9 cellular contexts compared by ENCODE assay signal in genomic region chr1:51548986-51549619, GRCh38. TPM values are rescaled to one million over a fixed set of nuclear protein-coding genes. Genes with fewer than 3 reads are reported as not detected.
DNase-seq lines count a peak whose midpoint lies in the region; ATAC-seq and TF ChIP-seq lines count a peak whose summit lies in the region.
"Had no signal": no experiment of that assay in that cellular context is flagged by ENCODE, and none has a peak within 500 bp of the region (broad histone marks: within the 10 kb centered on the region; RNA-seq: fewer than 3 reads in every experiment).

No MANE protein-coding gene starts in this region.

- H3K27ac Mint-ChIP-seq in activated T-cell treated with anti-CD3 and anti-CD28 coated beads, Interleukin-2, amount 50 U/mL, for 72 hours, result peak overlapping the region; percentile 47

- no peak for ATAC-seq in activated T-cell treated with anti-CD3 and anti-CD28 coated beads, Interleukin-2, amount 50 U/mL, for 72 hours (replicated peaks in 1 of 2)
- no peak for ATAC-seq in activated T-cell treated with anti-CD3 and anti-CD28 coated beads, Interleukin-2, amount 50 U/mL, for 4 hours
- ATAC-seq in GM18517 (IDR thresholded peaks at IDR 0.05; ENCODE audit: unreplicated experiment), result no peak

- TF ChIP-seq CTCF in NB4 (IDR thresholded peaks at IDR 0.05; ENCODE audit: low read depth, low read length), result no peak
- no peak for TF ChIP-seq CTCF in choroid plexus epithelial cell (conservative IDR thresholded peaks at IDR 0.05; ENCODE audit: low read depth, low read length)
- no peak for TF ChIP-seq CTCF in GM13977 (IDR thresholded peaks at IDR 0.05; ENCODE audit: extremely low read depth, insufficient read depth, missing control alignments)

- H3K9me3 Mint-ChIP-seq in activated T-cell treated with anti-CD3 and anti-CD28 coated beads, Interleukin-2, amount 50 U/mL, for 72 hours, result peaks cover 0 to 2% of the 10 kb centered on the region in 2 donors
- H3K9me3 Mint-ChIP-seq in activated T-cell treated with anti-CD3 and anti-CD28 coated beads, Interleukin-2, amount 50 U/mL, for 4 hours, result no peaks in the 10 kb centered on the region

- H3K36me3 Mint-ChIP-seq in activated T-cell treated with anti-CD3 and anti-CD28 coated beads, Interleukin-2, amount 50 U/mL, for 72 hours (ENCODE audit: insufficient read depth in 2 of 2), result peaks cover 0 to 4% of the 10 kb centered on the region in 2 donors
- H3K36me3 Mint-ChIP-seq in activated T-cell treated with anti-CD3 and anti-CD28 coated beads, Interleukin-2, amount 50 U/mL, for 4 hours (ENCODE audit: insufficient read depth), result no peaks in the 10 kb centered on the region

- in situ Hi-C loops in G401 (cut with HindIII; ENCODE audit: low sequenced_read_pairs), result no loop called here
- in situ Hi-C loops in GM13977 (cut with MboI; ENCODE audit: low pct_unique_long_range_greater_than_20kb, low sequenced_read_pairs, unreplicated experiment), result no loop called here

- TF ChIP-seq POLR2A in NB4 (IDR thresholded peaks at IDR 0.05; ENCODE audit: extremely low read depth, insufficient read length), result no peak

- no peak for DNase-seq in activated T-cell treated with anti-CD3 and anti-CD28 coated beads, Interleukin-2, amount 50 U/mL, for 72 hours
- no peak for DNase-seq in activated T-cell treated with anti-CD3 and anti-CD28 coated beads, Interleukin-2, amount 50 U/mL, for 4 hours
- DNase-seq in NB4 (ENCODE audit: low read depth) (peak; percentile 40), choroid plexus epithelial cell (ENCODE audit: low read depth) (peak; percentile 50), pons (ENCODE audit: low spot score) (peak; percentile 52), G401 (ENCODE audit: low spot score) (no peak), GM13977 (ENCODE audit: low spot score) (no peak)

- H3K4me3 Mint-ChIP-seq in activated T-cell treated with anti-CD3 and anti-CD28 coated beads, Interleukin-2, amount 50 U/mL, for 72 hours, result no peak overlapping the region
- H3K4me3 Mint-ChIP-seq in activated T-cell treated with anti-CD3 and anti-CD28 coated beads, Interleukin-2, amount 50 U/mL, for 4 hours, result no peak overlapping the region

- H3K4me1 Mint-ChIP-seq in activated T-cell treated with anti-CD3 and anti-CD28 coated beads, Interleukin-2, amount 50 U/mL, for 72 hours (ENCODE audit: low read depth), result peaks cover 23% of the 10 kb centered on the region
- peaks cover 15% of the 10 kb centered on the region for H3K4me1 Mint-ChIP-seq in activated T-cell treated with anti-CD3 and anti-CD28 coated beads, Interleukin-2, amount 50 U/mL, for 4 hours (ENCODE audit: low read depth)

- no peaks in the 10 kb centered on the region for H3K27me3 Mint-ChIP-seq in activated T-cell treated with anti-CD3 and anti-CD28 coated beads, Interleukin-2, amount 50 U/mL, for 72 hours (ENCODE audit: low read depth)
- H3K27me3 Mint-ChIP-seq in activated T-cell treated with anti-CD3 and anti-CD28 coated beads, Interleukin-2, amount 50 U/mL, for 4 hours (ENCODE audit: low read depth), result no peaks in the 10 kb centered on the region

- H3K4me3 ChIP-seq in NB4 (ENCODE audit: low read depth, low read length) (no peak overlapping the region), choroid plexus epithelial cell (ENCODE audit: low read depth, low read length) (no peak overlapping the region)
- H3K4me3 ChIP-seq: cardiac muscle cell had no signal

RNA-seq across cellular contexts. Expression of gene EPS15, which starts 30.0 kb away (rescaled TPM):
- 10 to 100 TPM; 78.0 to 84.0 TPM for total RNA-seq in activated T-cell treated with anti-CD3 and anti-CD28 coated beads, Interleukin-2, amount 50 U/mL, for 72 hours
- 10 to 100 TPM; 39.7 to 51.8 (median 51.4) TPM for total RNA-seq in activated T-cell treated with anti-CD3 and anti-CD28 coated beads, Interleukin-2, amount 50 U/mL, for 4 hours
- total RNA-seq in G401 (2014; rRNA removed; shearing (Covaris generic)), result 5.4 and 8.9 TPM in 2 replicates

Comparison
In these comparisons a context has a peak if more than half of its experiments do, and no peak if none do; other contexts are left out.
1. DNase-seq: peak in NB4 (single experiment), choroid plexus epithelial cell (single experiment) and pons (single experiment); none in activated T-cell treated with anti-CD3 and anti-CD28 coated beads, Interleukin-2, amount 50 U/mL, for 72 hours (0 of 2), activated T-cell treated with anti-CD3 and anti-CD28 coated beads, Interleukin-2, amount 50 U/mL, for 4 hours (single experiment), G401 (single experiment) and GM13977 (single experiment).